Comparison of ENCODE assay signal across 11 cellular contexts in the genomic region with DNA sequence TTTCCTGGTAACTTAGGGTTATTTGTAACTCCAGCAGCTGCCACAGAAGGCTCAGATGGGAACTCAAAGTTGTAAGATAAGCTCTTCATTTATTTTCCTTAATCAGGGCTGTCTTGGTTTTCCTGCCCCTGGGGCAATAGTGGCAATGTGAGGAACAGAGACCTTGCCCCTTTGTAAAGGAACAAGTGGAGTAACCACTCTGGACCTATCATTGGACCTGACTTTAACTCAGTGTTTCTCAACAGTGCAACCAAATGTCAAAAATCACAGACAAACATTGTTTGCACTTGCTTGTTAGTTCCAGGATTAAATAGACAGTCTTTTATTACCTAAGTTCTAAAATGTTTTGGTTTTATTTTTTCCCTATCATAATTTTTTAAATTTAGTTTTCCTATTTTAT. TPM values are rescaled to one million over a fixed set of nuclear protein-coding genes. Genes with fewer than 3 reads are reported as not detected.
"Had no signal": no experiment of that assay in that cellular context is flagged by ENCODE, and none has a peak within 500 bp of the region (broad histone marks: within the 10 kb centered on the region; RNA-seq: fewer than 3 reads in every experiment).

No MANE protein-coding gene starts in this region.

- H3K27ac ChIP-seq: GM23248 had no signal

- H3K9me3 ChIP-seq: HAP-1 had no signal

- FAIRE-seq: H1, H54 had no signal

- H2AFZ ChIP-seq: GM23248, GM23338 had no signal

- H3K4me3 ChIP-seq: GM23248, GM23338, HAP-1 had no signal

- H3K4me2 ChIP-seq: GM23338 had no signal

- H3K9ac ChIP-seq: GM23248 had no signal

- H3K36me3 ChIP-seq: HAP-1 had no signal

- ATAC-seq: GM23338, HCT116 had no signal

- DNase-seq: GM23248, GOT3, H7, H9, HCEC 1CT, HFFc6 had no signal

- H3K4me1 ChIP-seq: HAP-1 had no signal

RNA-seq across cellular contexts. Expression of a gene that starts 2.8 kb away (rescaled TPM):
- total RNA-seq: GM23248, GM23338, H1, H7, H9 had no signal
- polyA plus RNA-seq: GM23248, H1 had no signal
